Comparison of ENCODE assay signal across 13 cellular contexts in genomic region chr10:6217621-6218020, GRCh38.
"Had no signal": no experiment of that assay in that cellular context is flagged by ENCODE, and none has a peak within 500 bp of the region (broad histone marks: within the 10 kb centered on the region; RNA-seq: fewer than 3 reads in every experiment).

No MANE protein-coding gene starts in this region.

- H3K27ac Mint-ChIP-seq: activated CD4-positive, alpha-beta T cell treated with anti-CD3 and anti-CD28 coated beads, Interleukin-2, amount 10 ng/mL, durations not matched to agents 7 days and 5 days had no signal

- H3K9me3 Mint-ChIP-seq: activated CD4-positive, alpha-beta T cell treated with anti-CD3 and anti-CD28 coated beads, Interleukin-2, amount 10 ng/mL, durations not matched to agents 7 days and 5 days; activated naive CD4-positive, alpha-beta T cell treated with anti-CD3 and anti-CD28 coated beads, Interleukin-2, amount 50 U/mL, for 72 hours; natural killer cell treated with Interleukin-12 subunit alpha and Interleukin-12 subunit beta and Interleukin-15 and Interleukin-18, amount 100 ng/mL, for 72 hours; T-helper 1 cell treated with Interleukin-12 subunit alpha and Interleukin-12 subunit beta and Interleukin-4 antibody, amounts not matched to agents 30 μg/mL and 1 μg/mL, for 36 hours had no signal

- DNase-seq: activated CD4-positive, alpha-beta T cell treated with anti-CD3 and anti-CD28 coated beads, Interleukin-2, amount 10 ng/mL, durations not matched to agents 7 days and 5 days; activated CD4-positive, CD25-positive, alpha-beta regulatory T cell; activated T-cell treated with anti-CD3 and anti-CD28 coated beads for 4 hours; foreskin keratinocyte; head of caudate nucleus; stimulated activated CD4-positive, alpha-beta T cell treated with anti-CD3 and anti-CD28 coated beads, Interleukin-4, amount 100 ng/mL, for 24 hours; stomach had no signal

- H3K4me3 ChIP-seq: ovary, stomach, thoracic aorta had no signal

- H3K9me3 ChIP-seq: ovary, stomach, thoracic aorta had no signal

- H3K27me3 ChIP-seq: foreskin keratinocyte, ovary, stomach had no signal

- H3K27me3 Mint-ChIP-seq: activated CD4-positive, alpha-beta T cell treated with anti-CD3 and anti-CD28 coated beads, Interleukin-2, amount 10 ng/mL, durations not matched to agents 7 days and 5 days; natural killer cell treated with Interleukin-12 subunit alpha and Interleukin-12 subunit beta and Interleukin-15 and Interleukin-18, amount 100 ng/mL, for 72 hours had no signal

- H3K4me3 Mint-ChIP-seq: activated CD4-positive, alpha-beta T cell treated with anti-CD3 and anti-CD28 coated beads, Interleukin-2, amount 10 ng/mL, durations not matched to agents 7 days and 5 days; natural killer cell treated with Interleukin-12 subunit alpha and Interleukin-12 subunit beta and Interleukin-15 and Interleukin-18, amount 100 ng/mL, for 72 hours; T-helper 1 cell treated with Interleukin-12 subunit alpha and Interleukin-12 subunit beta and Interleukin-4 antibody, amounts not matched to agents 30 μg/mL and 1 μg/mL, for 36 hours had no signal

- FAIRE-seq: bronchial epithelial cell had no signal

- H3K27ac ChIP-seq: foreskin keratinocyte, ovary, stomach had no signal

- ATAC-seq: activated naive CD4-positive, alpha-beta T cell treated with anti-CD3 and anti-CD28 coated beads, Interleukin-2, amount 50 U/mL, for 72 hours; foreskin keratinocyte; natural killer cell treated with Interleukin-12 subunit alpha and Interleukin-12 subunit beta and Interleukin-15 and Interleukin-18, amount 100 ng/mL, for 72 hours had no signal

- H3K36me3 ChIP-seq: ovary had no signal
